In the genomic region with DNA sequence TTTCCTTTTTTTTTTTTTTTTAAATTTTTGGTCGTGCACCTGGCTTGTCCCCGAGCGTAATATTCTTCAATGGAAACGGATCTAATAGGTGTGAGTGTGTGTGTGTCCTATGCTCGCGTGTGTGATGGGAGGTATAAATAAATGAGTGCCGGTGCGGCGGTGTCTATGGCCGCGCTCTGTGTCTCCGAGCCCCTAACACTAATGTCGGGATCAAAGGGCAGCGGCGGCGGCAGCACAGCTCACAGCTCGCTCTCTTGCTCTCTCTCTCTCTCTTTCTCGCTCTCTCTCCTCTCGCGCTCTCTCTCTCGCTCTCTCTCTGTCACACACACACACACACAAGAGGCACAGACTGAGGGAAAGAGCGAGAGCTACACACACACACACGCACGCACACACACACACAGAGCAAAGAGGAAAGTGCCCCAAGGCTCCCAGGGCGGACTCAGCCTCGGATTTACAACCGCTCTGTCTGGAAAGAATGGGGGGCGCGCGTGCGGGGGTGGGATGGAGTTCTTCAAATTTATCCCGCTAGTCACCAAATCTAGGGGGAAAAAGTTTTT, we compare ENCODE assay signal across 8 cellular contexts. TPM values are rescaled to one million over a fixed set of nuclear protein-coding genes. Genes with fewer than 3 reads are reported as not detected.
DNase-seq lines count a peak whose midpoint lies in the region; ATAC-seq and TF ChIP-seq lines count a peak whose summit lies in the region.

A gene with protein sequence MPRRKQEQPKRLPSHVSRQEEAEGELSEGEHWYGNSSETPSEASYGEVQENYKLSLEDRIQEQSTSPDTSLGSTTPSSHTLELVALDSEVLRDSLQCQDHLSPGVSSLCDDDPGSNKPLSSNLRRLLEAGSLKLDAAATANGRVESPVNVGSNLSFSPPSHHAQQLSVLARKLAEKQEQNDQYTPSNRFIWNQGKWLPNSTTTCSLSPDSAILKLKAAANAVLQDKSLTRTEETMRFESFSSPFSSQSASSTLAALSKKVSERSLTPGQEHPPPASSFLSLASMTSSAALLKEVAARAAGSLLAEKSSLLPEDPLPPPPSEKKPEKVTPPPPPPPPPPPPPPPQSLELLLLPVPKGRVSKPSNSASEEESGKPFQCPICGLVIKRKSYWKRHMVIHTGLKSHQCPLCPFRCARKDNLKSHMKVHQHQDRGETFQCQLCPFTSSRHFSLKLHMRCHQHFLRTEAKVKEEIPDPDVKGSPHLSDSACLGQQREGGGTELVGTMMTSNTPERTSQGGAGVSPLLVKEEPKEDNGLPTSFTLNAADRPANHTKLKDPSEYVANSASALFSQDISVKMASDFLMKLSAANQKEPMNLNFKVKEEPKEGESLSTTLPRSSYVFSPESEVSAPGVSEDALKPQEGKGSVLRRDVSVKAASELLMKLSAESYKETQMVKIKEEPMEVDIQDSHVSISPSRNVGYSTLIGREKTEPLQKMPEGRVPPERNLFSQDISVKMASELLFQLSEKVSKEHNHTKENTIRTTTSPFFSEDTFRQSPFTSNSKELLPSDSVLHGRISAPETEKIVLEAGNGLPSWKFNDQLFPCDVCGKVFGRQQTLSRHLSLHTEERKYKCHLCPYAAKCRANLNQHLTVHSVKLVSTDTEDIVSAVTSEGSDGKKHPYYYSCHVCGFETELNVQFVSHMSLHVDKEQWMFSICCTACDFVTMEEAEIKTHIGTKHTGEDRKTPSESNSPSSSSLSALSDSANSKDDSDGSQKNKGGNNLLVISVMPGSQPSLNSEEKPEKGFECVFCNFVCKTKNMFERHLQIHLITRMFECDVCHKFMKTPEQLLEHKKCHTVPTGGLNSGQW (minus strand): TSS at position 206 of the 560 bp plus-strand sequence. CDS start 416 bp downstream, outside the sequence.

- H3K27me3 Mint-ChIP-seq in neural crest cell (ENCODE audit: low read depth): peaks cover 20% of the 10 kb centered on the region

- peak within 1 kb of the TSS; percentile 83 to 99 (median 90) for H3K4me3 ChIP-seq in subcutaneous abdominal adipose tissue (ENCODE audit: low read depth in 1 of 5, low read length in 5 of 5)

- peaks cover 14% of the 10 kb centered on the region for H3K4me1 ChIP-seq in foreskin keratinocyte
- H3K4me1 ChIP-seq in subcutaneous abdominal adipose tissue (ENCODE audit: control insufficient read depth in 5 of 5, insufficient read depth in 5 of 5, low read length in 5 of 5): peaks cover 0 to 30% (median 20%) of the 10 kb centered on the region in 5 donors

- peak; percentile 47 for DNase-seq in AG20443 (ENCODE audit: low spot score)
- peak; percentile 79 for DNase-seq in RKO (ENCODE audit: low spot score)
- peak; percentile 26 for DNase-seq in activated gamma-delta T cell (lab: John Stamatoyannopoulos, UW)
- DNase-seq in foreskin keratinocyte: peak; percentile 69 to 84
- peak; percentile 58 for DNase-seq in neural crest cell (ENCODE audit: low read depth, low spot score)

- TF ChIP-seq CTCF in foreskin keratinocyte (conservative IDR thresholded peaks at IDR 0.05) (no peak), neural crest cell (conservative IDR thresholded peaks at IDR 0.05) (no peak)

- peak within 1 kb of the TSS; percentile 99 for H3K27ac Mint-ChIP-seq in neural crest cell (ENCODE audit: unreplicated experiment)

- no peaks in the 10 kb centered on the region for H3K36me3 ChIP-seq in subcutaneous abdominal adipose tissue (ENCODE audit: control insufficient read depth in 5 of 5, insufficient read depth in 5 of 5, low read length in 5 of 5)

- H3K36me3 Mint-ChIP-seq in neural crest cell (ENCODE audit: low read depth): no peaks in the 10 kb centered on the region

- H3K27me3 ChIP-seq in foreskin keratinocyte: no peaks in the 10 kb centered on the region
- H3K27me3 ChIP-seq in subcutaneous abdominal adipose tissue (ENCODE audit: control insufficient read depth in 5 of 5, insufficient read depth in 4 of 5, low read length in 5 of 5): no peaks in the 10 kb centered on the region

- H3K9ac ChIP-seq in subcutaneous abdominal adipose tissue (ENCODE audit: low read length in 5 of 5): peak within 1 kb of the TSS; percentile 56 to 82 (median 68)

- no peaks in the 10 kb centered on the region for H3K9me3 Mint-ChIP-seq in neural crest cell

- H3K4me1 Mint-ChIP-seq in neural crest cell: peaks cover 38% of the 10 kb centered on the region

- H3K9me3 ChIP-seq in subcutaneous abdominal adipose tissue (ENCODE audit: control insufficient read depth in 5 of 5, low read length in 5 of 5): no peaks in the 10 kb centered on the region

- peak within 1 kb of the TSS; percentile 84 for H3K27ac ChIP-seq in foreskin keratinocyte
- peak within 1 kb of the TSS; percentile 79 for H3K27ac ChIP-seq in subcutaneous abdominal adipose tissue (ENCODE audit: low read depth, low read length)

- peak within 1 kb of the TSS; percentile 98 for H3K4me3 Mint-ChIP-seq in neural crest cell

- ATAC-seq in GM19035 (IDR thresholded peaks at IDR 0.05; ENCODE audit: unreplicated experiment): peak; percentile 35
- ATAC-seq in HG03520 (IDR thresholded peaks at IDR 0.05; ENCODE audit: unreplicated experiment): peak; percentile 33
- ATAC-seq in foreskin keratinocyte: peak; percentile 47

RNA-seq across cellular contexts. Expression of the gene that starts here (rescaled TPM):
- total RNA-seq in foreskin keratinocyte (6.5 and 9.3 TPM in 2 replicates), neural crest cell (13.0 and 21.2 TPM in 2 replicates)
- polyA plus RNA-seq in foreskin keratinocyte: 1.6 and 1.8 TPM in 2 replicates

Comparison
In these comparisons a context has a peak if more than half of its experiments do, and no peak if none do; other contexts are left out.
1. Peak in every context shown above with its lines: DNase-seq, ATAC-seq, H3K4me3 ChIP-seq and H3K27ac ChIP-seq.
2. DNase-seq: peak in every context shown above with its lines; median percentile 79 in RKO; 76 in foreskin keratinocyte; 58 in neural crest cell; 47 in AG20443; 26 in activated gamma-delta T cell.